30 cellular contexts compared by ENCODE assay signal in the genomic region with DNA sequence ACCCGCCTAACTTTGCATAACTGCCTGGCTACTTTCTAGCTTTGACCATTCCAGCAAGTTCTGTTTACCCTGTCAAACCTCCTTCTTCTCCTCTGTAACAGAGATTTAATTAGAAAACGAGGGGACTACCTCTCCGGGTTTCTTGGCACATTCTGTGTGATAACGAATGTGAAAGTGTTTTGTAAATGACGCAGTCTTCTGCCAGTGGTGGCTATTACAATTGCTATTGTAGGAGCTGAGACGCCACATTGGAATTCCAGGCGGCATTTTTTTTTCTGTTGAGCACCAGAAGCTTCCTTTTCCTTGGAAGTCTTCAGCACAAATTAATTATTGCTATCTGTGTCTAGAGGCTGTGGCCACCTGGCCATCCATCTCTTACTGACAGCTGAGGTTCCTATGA.
A peak's percentile ranks its signal among the peaks of the same experiment; 100 is the strongest.
DNase-seq lines count a peak whose midpoint lies in the region; ATAC-seq, FAIRE-seq and TF ChIP-seq lines count a peak whose summit lies in the region.
"Had no signal": no experiment of that assay in that cellular context is flagged by ENCODE, and none has a peak within 500 bp of the region (broad histone marks: within the 10 kb centered on the region; RNA-seq: fewer than 3 reads in every experiment).

No MANE protein-coding gene starts in this region.

- no peaks in the 10 kb centered on the region for H3K79me2 ChIP-seq in neural progenitor cell (ENCODE audit: low read depth)

- no peaks in the 10 kb centered on the region for H3K9me3 ChIP-seq in neural progenitor cell (ENCODE audit: low read depth)
- H3K9me3 ChIP-seq: Caco-2, MG63 had no signal

- peaks cover 24% of the 10 kb centered on the region for H3K4me1 Mint-ChIP-seq in neural progenitor cell
- H3K4me1 Mint-ChIP-seq: B cell had no signal

- no peaks in the 10 kb centered on the region for H4K20me1 ChIP-seq in neural progenitor cell (ENCODE audit: low read depth)

- H3K27ac Mint-ChIP-seq in neural progenitor cell, result no peak overlapping the region
- H3K27ac Mint-ChIP-seq: B cell; CD8-positive, alpha-beta T cell had no signal

- DNase-seq in M059J (ENCODE audit: low read depth) (peak; percentile 1), islet precursor cell (peak; percentile 64), neural progenitor cell (ENCODE audit: low spot score) (no peak), urothelium cell line (ENCODE audit: low spot score) (peak; percentile 7), caudate nucleus (lab: John Stamatoyannopoulos, UW) (no peak), Ammon's horn (ENCODE audit: low spot score) (no peak)
- DNase-seq: Caco-2; CD8-positive, alpha-beta T cell; DMS 273 treated with DMSO at 0.1 percent for 48 hours; DMS79; EL; GF-D8; H9; KBM-7; MG63; NCI-H1436; NCI-H187; NCI-H2171 treated with DMSO at 0.1 percent for 48 hours; NCI-H345; NCI-H510A treated with DMSO at 0.1 percent for 48 hours; NCI-H774; RPMI8226; SHP77; T-helper 1 cell had no signal

- H3K9me3 Mint-ChIP-seq in neural progenitor cell, result peaks cover 4% of the 10 kb centered on the region

- no peak overlapping the region for H3K4me2 ChIP-seq in neural progenitor cell

- ATAC-seq in GM18502 (IDR thresholded peaks at IDR 0.05; ENCODE audit: poor library complexity, unreplicated experiment), result no peak
- ATAC-seq: CD8-positive, alpha-beta T cell had no signal

- no peak overlapping the region for H3K4me3 Mint-ChIP-seq in neural progenitor cell
- H3K4me3 Mint-ChIP-seq: B cell; CD8-positive, alpha-beta T cell; H9 had no signal

- no peak overlapping the region for H3K9ac ChIP-seq in neural progenitor cell

- H3K27ac ChIP-seq in neural progenitor cell, result no peak overlapping the region
- H3K27ac ChIP-seq in caudate nucleus (ENCODE audit: low read depth, low read length), result no peak overlapping the region
- H3K27ac ChIP-seq: C4-2B had no signal

- no peaks in the 10 kb centered on the region for H3K36me3 ChIP-seq in neural progenitor cell
- H3K36me3 ChIP-seq: MG63 had no signal

- H3K27me3 Mint-ChIP-seq in neural progenitor cell (ENCODE audit: insufficient read depth, low read depth), result peaks cover 16% of the 10 kb centered on the region
- H3K27me3 Mint-ChIP-seq: B cell had no signal

- no peaks in the 10 kb centered on the region for H3K27me3 ChIP-seq in neural progenitor cell
- H3K27me3 ChIP-seq: MG63 had no signal

- FAIRE-seq in urothelium cell line (lab: Jason Lieb, UNC), result no peak
- FAIRE-seq: GM12891, GM19239, HTR-8/SVneo had no signal

- H3K4me1 ChIP-seq in neural progenitor cell, result peaks cover 7% of the 10 kb centered on the region
- H3K4me1 ChIP-seq: Caco-2 had no signal

- peak overlapping the region; percentile 4 for H2AFZ ChIP-seq in neural progenitor cell (replicated peaks)

- no peak overlapping the region for H3K4me3 ChIP-seq in neural progenitor cell
- H3K4me3 ChIP-seq: MG63 had no signal

- TF ChIP-seq CTCF in neural progenitor cell (IDR thresholded peaks at IDR 0.05), result no peak

- H3K36me3 Mint-ChIP-seq in neural progenitor cell, result no peaks in the 10 kb centered on the region
- H3K36me3 Mint-ChIP-seq: CD8-positive, alpha-beta T cell had no signal

- H3F3A ChIP-seq in neural progenitor cell (ENCODE audit: low read depth), result no peaks in the 10 kb centered on the region

Comparison
In these comparisons a context has a peak if more than half of its experiments do, and no peak if none do; other contexts are left out.
1. DNase-seq: peak in M059J (single experiment), islet precursor cell (single experiment) and urothelium cell line (single experiment); none in neural progenitor cell (single experiment), caudate nucleus (0 of 61) and Ammon's horn (single experiment).